ENCODE assay signal across 10 cellular contexts in the genomic region with DNA sequence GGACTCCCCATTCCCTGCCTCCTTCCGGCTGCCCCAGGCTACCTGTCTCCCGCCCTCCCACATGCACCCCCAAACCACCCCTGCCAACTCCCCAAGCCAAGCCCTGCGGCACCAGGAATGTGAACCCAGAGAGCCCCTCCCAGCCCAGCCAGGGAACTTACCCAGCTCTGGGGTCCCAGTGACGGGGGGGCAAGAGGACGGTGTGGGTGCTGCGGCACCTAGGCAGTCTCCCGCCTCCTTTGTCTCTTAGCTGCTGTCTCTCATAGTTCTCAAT. TPM values are rescaled to one million over a fixed set of nuclear protein-coding genes. Genes with fewer than 3 reads are reported as not detected.
DNase-seq lines count a peak whose midpoint lies in the region; ATAC-seq and TF ChIP-seq lines count a peak whose summit lies in the region.
"Had no signal": no experiment of that assay in that cellular context is flagged by ENCODE, and none has a peak within 500 bp of the region (broad histone marks: within the 10 kb centered on the region; RNA-seq: fewer than 3 reads in every experiment).

No MANE protein-coding gene starts in this region.

- no peaks in the 10 kb centered on the region for H3K9me3 ChIP-seq in right cardiac atrium (ENCODE audit: control insufficient read depth, low read length)

- H3K27me3 Mint-ChIP-seq in nephron progenitor cell (ENCODE audit: low read depth, poor library complexity), result peaks cover 3% of the 10 kb centered on the region

- TF ChIP-seq CTCF in epithelial cell of proximal tubule (conservative IDR thresholded peaks at IDR 0.05; ENCODE audit: low read depth, low read length), result no peak
- TF ChIP-seq CTCF in nephron progenitor cell (IDR thresholded peaks at IDR 0.05), result no peak

- H3K27me3 ChIP-seq in right cardiac atrium (ENCODE audit: control insufficient read depth, insufficient read depth), result no peaks in the 10 kb centered on the region

- WGBS in right cardiac atrium, result 33% methylated on average over 7 of the region's 7 CpGs

- no peaks in the 10 kb centered on the region for H3K9me3 Mint-ChIP-seq in nephron progenitor cell

- ATAC-seq in right cardiac atrium, result no peak
- ATAC-seq in Right ventricle myocardium superior (ENCODE audit: poor library complexity), result no peak
- ATAC-seq in HG02623 (IDR thresholded peaks at IDR 0.05; ENCODE audit: unreplicated experiment), result no peak
- no peak for ATAC-seq in HG02970 (IDR thresholded peaks at IDR 0.05; ENCODE audit: low FRiP score, unreplicated experiment)

- peak overlapping the region; percentile 8 for H3K4me3 ChIP-seq in right cardiac atrium (ENCODE audit: low read length)
- H3K4me3 ChIP-seq in epithelial cell of proximal tubule (ENCODE audit: low read depth, low read length), result peak overlapping the region; percentile 67

- intact Hi-C loops in right cardiac atrium (cut with DNase I) (no loop called here), Right ventricle myocardium superior (cut with DNase I) (no loop called here)

- H3K4me1 ChIP-seq in right cardiac atrium (ENCODE audit: control insufficient read depth, insufficient read depth, low read length), result peaks cover 5% of the 10 kb centered on the region

- peak overlapping the region; percentile 57 for H3K27ac ChIP-seq in right cardiac atrium (ENCODE audit: low read length)

- peak overlapping the region; percentile 90 for H3K4me3 Mint-ChIP-seq in nephron progenitor cell
- H3K4me3 Mint-ChIP-seq: CD4-positive, alpha-beta memory T cell had no signal

- peaks cover 58% of the 10 kb centered on the region for H3K4me1 Mint-ChIP-seq in nephron progenitor cell

- DNase-seq in right cardiac atrium (peak in 2 of 3 donors; percentile 66 to 67), Right ventricle myocardium superior (no peak), epithelial cell of proximal tubule (ENCODE audit: low read depth) (no peak), nephron progenitor cell (no peak), AG20443 (ENCODE audit: low spot score) (no peak), NOMO-1 (lab: John Stamatoyannopoulos, UW; ENCODE audit: unreplicated experiment in 2 of 2) (no peak)
- DNase-seq: CD4-positive, alpha-beta memory T cell had no signal

- peaks cover 24% of the 10 kb centered on the region for H3K36me3 Mint-ChIP-seq in nephron progenitor cell (ENCODE audit: low read depth)

- peak overlapping the region; percentile 99 for H3K27ac Mint-ChIP-seq in nephron progenitor cell

RNA-seq across cellular contexts. Expression of a gene that starts 0.6 kb away (rescaled TPM):
- total RNA-seq in right cardiac atrium (10 to 100 TPM; 37.4 to 50.2 (median 44.0) TPM), Right ventricle myocardium superior (17.7 TPM), epithelial cell of proximal tubule (1.8 and 5.0 TPM in 2 replicates)
- 32.0 TPM for polyA plus RNA-seq in right cardiac atrium

RNA-seq across cellular contexts. Expression of a gene that starts 4.4 kb away (rescaled TPM):
- 10 to 100 TPM; 60.8 to 80.2 (median 70.9) TPM for total RNA-seq in right cardiac atrium
- polyA plus RNA-seq in right cardiac atrium, result 156 TPM
- 60.4 TPM for total RNA-seq in Right ventricle myocardium superior
- total RNA-seq in epithelial cell of proximal tubule, result 23.9 and 32.2 TPM in 2 replicates

RNA-seq across cellular contexts. Expression of a gene that starts 30.7 kb away (rescaled TPM):
- total RNA-seq in right cardiac atrium (1 to 10 TPM in 1 of 4 donors, under 1 TPM in 2, not detected in 1; 0.40 to 1.4 (median 0.46) TPM), Right ventricle myocardium superior (not detected), epithelial cell of proximal tubule (not detected in 2 replicates)
- 0.07 TPM for polyA plus RNA-seq in right cardiac atrium
- total RNA-seq: CD4-positive, alpha-beta memory T cell; urinary bladder had no signal
- polyA plus RNA-seq: CD4-positive, alpha-beta memory T cell had no signal

RNA-seq across cellular contexts. Expression of a gene that starts 31.6 kb away (rescaled TPM):
- total RNA-seq in right cardiac atrium (1 to 10 TPM; 4.0 to 7.6 (median 5.5) TPM), Right ventricle myocardium superior (1.9 TPM), epithelial cell of proximal tubule (2.2 and 2.8 TPM in 2 replicates)
- polyA plus RNA-seq in right cardiac atrium, result 4.0 TPM

RNA-seq across cellular contexts. Expression of a gene that starts 32.3 kb away (rescaled TPM):
- total RNA-seq in right cardiac atrium, result 100 to 1,000 TPM; 275 to 327 (median 307) TPM
- 213 TPM for polyA plus RNA-seq in right cardiac atrium
- 237 TPM for total RNA-seq in Right ventricle myocardium superior
- 142 and 250 TPM in 2 replicates for total RNA-seq in epithelial cell of proximal tubule

Comparison
In these comparisons a context has a peak if more than half of its experiments do, and no peak if none do; other contexts are left out.
1. DNase-seq: peak in right cardiac atrium (2 of 3); none in Right ventricle myocardium superior (single experiment), epithelial cell of proximal tubule (single experiment), nephron progenitor cell (single experiment), AG20443 (single experiment) and NOMO-1 (0 of 2).